10 cellular contexts compared by ENCODE assay signal in the genomic region with DNA sequence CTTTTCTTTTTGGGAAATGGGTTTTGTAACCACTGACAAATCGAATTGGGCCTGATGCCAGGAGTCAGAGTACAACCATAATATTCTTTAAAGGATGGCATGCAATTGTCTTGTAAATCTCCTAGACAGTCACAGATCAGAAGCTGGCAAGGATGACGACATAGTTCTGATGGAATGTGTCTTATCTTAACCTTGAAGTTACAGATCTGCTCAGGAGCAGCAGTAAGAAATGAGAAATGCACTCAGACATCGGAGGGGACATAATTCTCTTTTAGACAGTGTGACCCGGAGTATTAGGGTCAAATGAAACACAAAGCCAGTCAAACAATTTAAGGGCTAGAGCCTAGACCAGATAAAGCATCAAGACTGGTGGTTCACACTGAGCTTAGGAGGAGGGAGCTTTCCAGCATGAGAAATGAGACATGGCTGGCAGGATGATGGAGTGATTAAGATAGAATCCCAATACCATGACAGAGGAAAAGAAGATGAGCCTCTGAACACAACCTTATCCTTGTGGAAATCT. TPM values are rescaled to one million over a fixed set of nuclear protein-coding genes. Genes with fewer than 3 reads are reported as not detected.
DNase-seq lines count a peak whose midpoint lies in the region; ATAC-seq and TF ChIP-seq lines count a peak whose summit lies in the region.
"Had no signal": no experiment of that assay in that cellular context is flagged by ENCODE, and none has a peak within 500 bp of the region (broad histone marks: within the 10 kb centered on the region; RNA-seq: fewer than 3 reads in every experiment).

No MANE protein-coding gene starts in this region.

- H3K56ac ChIP-seq in H9 (ENCODE audit: insufficient read length, low read depth, low read length), result no peak overlapping the region

- no peak overlapping the region for H4K91ac ChIP-seq in H9 (ENCODE audit: insufficient read length, low read depth, low read length)

- no peak overlapping the region for H3K14ac ChIP-seq in H9 (ENCODE audit: insufficient read depth, low read length)

- peak overlapping the region; percentile 16 for H3K9ac ChIP-seq in H9 (ENCODE audit: extremely low read depth, insufficient read length, low read length)

- no peak overlapping the region for H3T11ph ChIP-seq in H9 (ENCODE audit: low read length)

- H2BK15ac ChIP-seq in H9 (ENCODE audit: low read depth, low read length), result no peak overlapping the region

- peaks cover 40 to 64% of the 10 kb centered on the region in 2 experiments for H3K4me1 Mint-ChIP-seq in H9
- peaks cover 38% of the 10 kb centered on the region for H3K4me1 Mint-ChIP-seq in T-helper 2 cell treated with Interferon-gamma antibody and Interleukin-4, amounts not matched to agents 5 μg/mL and 100 μg/mL, for 36 hours (ENCODE audit: low read depth)

- H3K4me1 ChIP-seq in H9 (ENCODE audit: insufficient read depth, low read length), result peaks cover 14% of the 10 kb centered on the region; the same call in 1 of the 2 replicates
- peaks cover 53% of the 10 kb centered on the region for H3K4me1 ChIP-seq in OCI-LY7 (ENCODE audit: insufficient read depth, low read length, poor library complexity, severe bottlenecking)
- H3K4me1 ChIP-seq in right cardiac atrium (ENCODE audit: control insufficient read depth, insufficient read depth, low read length), result no peaks in the 10 kb centered on the region

- H3K79me1 ChIP-seq in H9 (ENCODE audit: insufficient read depth, low read depth, low read length, poor library complexity, severe bottlenecking), result no peaks in the 10 kb centered on the region

- no peak overlapping the region for H3K18ac ChIP-seq in H9 (ENCODE audit: insufficient read length, low read depth, low read length)

- no peak overlapping the region for H2AK5ac ChIP-seq in H9 (ENCODE audit: insufficient read length, low read length)

- H2BK120ac ChIP-seq in H9 (ENCODE audit: low read depth, low read length, poor library complexity, severe bottlenecking), result no peak overlapping the region

- no peak overlapping the region for H3K4me3 Mint-ChIP-seq in H9
- H3K4me3 Mint-ChIP-seq in T-helper 2 cell treated with Interferon-gamma antibody and Interleukin-4, amounts not matched to agents 5 μg/mL and 100 μg/mL, for 36 hours, result no peak overlapping the region
- H3K4me3 Mint-ChIP-seq: activated T-helper 1 cell treated with anti-CD3 and anti-CD28 coated beads, Interleukin-12 subunit alpha, Interleukin-12 subunit beta, Interleukin-2, Interleukin-4 antibody, amounts not matched to agents 30 ng/mL and 10 ng/mL and 1 ng/mL, durations not matched to agents 14 hours and 24 hours and 36 hours had no signal

- H3K27ac ChIP-seq in H9 (ENCODE audit: insufficient read length, low read depth, low read length), result peak overlapping the region; percentile 57
- H3K27ac ChIP-seq in OCI-LY7 (ENCODE audit: low read depth, low read length, poor library complexity, severe bottlenecking), result peak overlapping the region; percentile 18
- peak overlapping the region; percentile 22 for H3K27ac ChIP-seq in epithelial cell of prostate
- no peak overlapping the region for H3K27ac ChIP-seq in right cardiac atrium (ENCODE audit: low read length)
- H3K27ac ChIP-seq: suprapubic skin had no signal

- H2BK12ac ChIP-seq in H9 (ENCODE audit: insufficient read length, low read depth, low read length), result no peak overlapping the region

- DNase-seq in H9 (no peak), OCI-LY7 (ENCODE audit: low spot score) (no peak), epithelial cell of prostate (ENCODE audit: low read depth, low spot score) (no peak), omental fat pad (ENCODE audit: low spot score) (no peak), 8988T (no peak), right cardiac atrium (no peak)
- no peak for DNase-seq in T-helper 2 cell treated with Interferon-gamma antibody and Interleukin-4, amounts not matched to agents 5 μg/mL and 100 μg/mL, for 36 hours (ENCODE audit: low spot score)

- ATAC-seq in omental fat pad (ENCODE audit: low FRiP score), result peak; percentile 30
- ATAC-seq in GM18870 (IDR thresholded peaks at IDR 0.05; ENCODE audit: unreplicated experiment), result no peak
- no peak for ATAC-seq in right cardiac atrium

- H3K36me3 Mint-ChIP-seq in H9 (ENCODE audit: insufficient read depth in 1 of 3, low read depth in 3 of 3), result peaks cover 7 to 13% (median 10%) of the 10 kb centered on the region in 3 experiments
- peaks cover 21% of the 10 kb centered on the region for H3K36me3 Mint-ChIP-seq in T-helper 2 cell treated with Interferon-gamma antibody and Interleukin-4, amounts not matched to agents 5 μg/mL and 100 μg/mL, for 36 hours (ENCODE audit: low read depth)

- BruUV-seq in OCI-LY7 (replicated peaks; lab: Mats Ljungman, UMichigan), result no TSS peak

- H2BK5ac ChIP-seq in H9 (ENCODE audit: insufficient read length, low read length), result no peak overlapping the region

- no peaks in the 10 kb centered on the region for H3K27me3 ChIP-seq in H9 (ENCODE audit: insufficient read depth, low read length)
- no peaks in the 10 kb centered on the region for H3K27me3 ChIP-seq in right cardiac atrium (ENCODE audit: control insufficient read depth, insufficient read depth)
- H3K27me3 ChIP-seq: suprapubic skin had no signal

- 0 out of 5 replicates have a peak, but pooled peaks cover 0 to 5% of the 10 kb centered on the region in 2 experiments for H3K9me3 Mint-ChIP-seq in H9
- H3K9me3 Mint-ChIP-seq in T-helper 2 cell treated with Interferon-gamma antibody and Interleukin-4, amounts not matched to agents 5 μg/mL and 100 μg/mL, for 36 hours, result no peaks in the 10 kb centered on the region
- H3K9me3 Mint-ChIP-seq: activated T-helper 1 cell treated with anti-CD3 and anti-CD28 coated beads, Interleukin-12 subunit alpha, Interleukin-12 subunit beta, Interleukin-2, Interleukin-4 antibody, amounts not matched to agents 30 ng/mL and 10 ng/mL and 1 ng/mL, durations not matched to agents 14 hours and 24 hours and 36 hours had no signal

- no peak overlapping the region for H3K4ac ChIP-seq in H9 (ENCODE audit: low read depth, low read length)

- peaks cover 3% of the 10 kb centered on the region for H3K23me2 ChIP-seq in H9 (ENCODE audit: insufficient read length, low read depth, low read length, poor library complexity, severe bottlenecking)

- H2BK20ac ChIP-seq in H9 (ENCODE audit: low read depth, low read length, poor library complexity, severe bottlenecking), result no peak overlapping the region

- H3K4me3 ChIP-seq in OCI-LY7 (ENCODE audit: low read depth, low read length, poor library complexity, severe bottlenecking) (no peak overlapping the region), right cardiac atrium (ENCODE audit: low read length) (no peak overlapping the region)
- H3K4me3 ChIP-seq: suprapubic skin had no signal

- no peaks in the 10 kb centered on the region for H3K27me3 Mint-ChIP-seq in H9 (ENCODE audit: low read depth)
- no peaks in the 10 kb centered on the region for H3K27me3 Mint-ChIP-seq in T-helper 2 cell treated with Interferon-gamma antibody and Interleukin-4, amounts not matched to agents 5 μg/mL and 100 μg/mL, for 36 hours (ENCODE audit: low read depth)

- no peak overlapping the region for H2AFZ ChIP-seq in H9 (ENCODE audit: low read length)
- H2AFZ ChIP-seq in OCI-LY7 (ENCODE audit: low read length), result no peak overlapping the region

- no peak for TF ChIP-seq CTCF in H9 (conservative IDR thresholded peaks at IDR 0.05)
- TF ChIP-seq CTCF in OCI-LY7 (conservative IDR thresholded peaks at IDR 0.05; ENCODE audit: low read length), result no peak
- TF ChIP-seq CTCF in omental fat pad (IDR thresholded peaks at IDR 0.05), result no peak

- CTCF ChIA-PET in OCI-LY7 (lab: Charles Lee; ENCODE audit: unreplicated experiment), result interaction anchor here (0.6 kb wide), 1 partner anchor 137 kb away, joined by 3 read pairs; no protein-coding TSS in a partner anchor

- H4K5ac ChIP-seq in H9 (ENCODE audit: insufficient read length, low read depth, low read length), result no peak overlapping the region

- no peaks in the 10 kb centered on the region; the same call in 1 of the 2 replicates for H3K79me2 ChIP-seq in H9 (ENCODE audit: insufficient read depth, low read length)
- H3K79me2 ChIP-seq in OCI-LY7 (ENCODE audit: insufficient read depth, low read depth, low read length), result peaks cover 85% of the 10 kb centered on the region

- H3K27ac Mint-ChIP-seq in H9, result peak overlapping the region; percentile 69 to 92 (median 81); a peak in 6 of 7 replicates
- no peak overlapping the region for H3K27ac Mint-ChIP-seq in T-helper 2 cell treated with Interferon-gamma antibody and Interleukin-4, amounts not matched to agents 5 μg/mL and 100 μg/mL, for 36 hours
- H3K27ac Mint-ChIP-seq: activated T-helper 1 cell treated with anti-CD3 and anti-CD28 coated beads, Interleukin-12 subunit alpha, Interleukin-12 subunit beta, Interleukin-2, Interleukin-4 antibody, amounts not matched to agents 30 ng/mL and 10 ng/mL and 1 ng/mL, durations not matched to agents 14 hours and 24 hours and 36 hours had no signal

- no peak overlapping the region for H3K23ac ChIP-seq in H9 (ENCODE audit: insufficient read length, low read depth, low read length)

- H3K36me3 ChIP-seq in OCI-LY7 (ENCODE audit: insufficient read depth, low read length), result peaks cover 29% of the 10 kb centered on the region

- H3K4me2 ChIP-seq in H9 (ENCODE audit: insufficient read depth, insufficient read length, low read length), result no peak overlapping the region
- peak overlapping the region; percentile 92 for H3K4me2 ChIP-seq in OCI-LY7 (ENCODE audit: low read length)

- no CpG with 5 or more reads among the region's 4 CpGs for WGBS in H9 (ENCODE audit: extremely low coverage, insufficient read length, low lambda C conversion rate)
- WGBS in right cardiac atrium, result 29% methylated on average over 4 of the region's 4 CpGs

- no peaks in the 10 kb centered on the region for H3K9me2 ChIP-seq in OCI-LY7 (ENCODE audit: insufficient read depth, low read length)

- POLR2A ChIA-PET in OCI-LY7 (lab: Charles Lee), result interaction anchor here (0.6 to 0.8 kb wide), 2 partner anchors 17 to 1238 kb away, joined by 3 read pairs; partner anchors contain the start of genes CBX5 and HNRNPA1

- no peak overlapping the region for H4K8ac ChIP-seq in H9 (replicated peaks; ENCODE audit: insufficient read length, low read depth, low read length)

- H3K9me3 ChIP-seq in H9 (ENCODE audit: control insufficient read depth, low read depth, low read length) (no peaks in the 10 kb centered on the region), OCI-LY7 (ENCODE audit: low read length) (no peaks in the 10 kb centered on the region), right cardiac atrium (ENCODE audit: control insufficient read depth, low read length) (no peaks in the 10 kb centered on the region)
- H3K9me3 ChIP-seq: suprapubic skin had no signal

- H4K20me1 ChIP-seq in H9 (ENCODE audit: control insufficient read depth, insufficient read depth, insufficient read length) (no peaks in the 10 kb centered on the region), OCI-LY7 (ENCODE audit: insufficient read depth, low read length) (no peaks in the 10 kb centered on the region)

- intact Hi-C loops in OCI-LY7 (cut with micrococcal nuclease; ENCODE audit: unreplicated experiment) (no loop called here), right cardiac atrium (cut with DNase I) (no loop called here)

RNA-seq across cellular contexts. Expression of gene CBX5, which starts 17.5 kb away (rescaled TPM):
- 204 and 206 TPM in 2 replicates for total RNA-seq in H9 (2021)
- 97.8 and 115 TPM in 2 replicates for total RNA-seq in OCI-LY7 (2014; rRNA removed; shearing (Covaris generic))
- total RNA-seq in OCI-LY7 (2022), result 299 and 321 TPM in 2 replicates
- total RNA-seq in omental fat pad, result 10 to 100 TPM; 20.9 to 38.8 (median 25.3) TPM
- total RNA-seq in right cardiac atrium, result 10 to 100 TPM; 55.1 to 68.2 (median 57.1) TPM
- 23.0 TPM for polyA plus RNA-seq in right cardiac atrium

RNA-seq across cellular contexts. Expression of gene HNRNPA1, which starts 18.1 kb away (rescaled TPM):
- total RNA-seq in H9 (2021) (3,193 and 3,242 TPM in 2 replicates), OCI-LY7 (2022) (2,128 and 2,331 TPM in 2 replicates), omental fat pad (100 to 1,000 TPM; 352 to 497 (median 414) TPM), right cardiac atrium (100 to 1,000 TPM; 425 to 572 (median 530) TPM)
- 713 and 899 TPM in 2 replicates for total RNA-seq in OCI-LY7 (2014; rRNA removed; shearing (Covaris generic))
- 405 TPM for polyA plus RNA-seq in right cardiac atrium

RNA-seq across cellular contexts. Expression of gene NFE2, which starts 38.4 kb away (rescaled TPM):
- total RNA-seq in H9 (2021) (1.2 and 1.5 TPM in 2 replicates), OCI-LY7 (2022) (not detected in 2 replicates), omental fat pad (10 to 100 TPM in 1 of 4 donors, 1 to 10 TPM in 2, under 1 TPM in 1; 0.72 to 16.9 (median 2.1) TPM), right cardiac atrium (under 1 TPM; 0.28 to 0.97 (median 0.37) TPM)
- total RNA-seq in OCI-LY7 (2014; rRNA removed; shearing (Covaris generic)), result not detected in 2 replicates
- polyA plus RNA-seq in right cardiac atrium, result 0.32 TPM
- total RNA-seq: activated T-helper 1 cell treated with anti-CD3 and anti-CD28 coated beads, Interleukin-12 subunit alpha, Interleukin-12 subunit beta, Interleukin-2, Interleukin-4 antibody, amounts not matched to agents 30 ng/mL and 10 ng/mL and 1 ng/mL, durations not matched to agents 14 hours and 24 hours and 36 hours had no signal
